ENCODE assay signal across 1 cellular context in genomic region chr10:22894714-22895113, GRCh38.
A peak's percentile ranks its signal among the peaks of the same experiment; 100 is the strongest.
TF ChIP-seq lines count a peak whose summit lies in the region.

No MANE protein-coding gene starts in this region.

TF ChIP-seq in K562, 482 proteins besides CTCF, POLR2A, EP300 and RAD21 (continued from another document and continues in another):
- TF ChIP-seq ZBTB11 (CRISPR knock-in tag; IDR thresholded peaks at IDR 0.05) (no peak), RCOR1 (IDR thresholded peaks at IDR 0.05; ENCODE audit: borderline replicate concordance in 1 of 2, low read depth in 2 of 2, low read length in 2 of 2) (peak; percentile 29 to 90; a peak in 2 of 4 replicates), ARID1B (IDR thresholded peaks at IDR 0.05) (peak; percentile 74), FOXJ3 (CRISPR knock-in tag; IDR thresholded peaks at IDR 0.05) (no peak), ZNF146 (CRISPR knock-in tag; IDR thresholded peaks at IDR 0.05; ENCODE audit: unreplicated experiment) (no peak), ZNF766 (CRISPR knock-in tag; conservative IDR thresholded peaks at IDR 0.05) (0 out of 2 replicates have a peak, but pooled peaks have one; percentile 20), SRF (CRISPR knock-in tag; IDR thresholded peaks at IDR 0.05) (peak in 1 of 2 experiments; percentile 35; a peak in 1 of 4 replicates), KAT2B (IDR thresholded peaks at IDR 0.05; ENCODE audit: low read depth, low read length) (no peak), SMAD4 (CRISPR knock-in tag; conservative IDR thresholded peaks at IDR 0.05) (no peak), ARID4B (CRISPR knock-in tag; IDR thresholded peaks at IDR 0.05) (no peak), MAZ (CRISPR knock-in tag; conservative IDR thresholded peaks at IDR 0.05 in 1 of 2, IDR thresholded peaks at IDR 0.05 in 1 of 2) (peak in 1 of 2 experiments; percentile 31; a peak in 1 of 4 replicates), TAF15 (IDR thresholded peaks at IDR 0.05; ENCODE audit: low read depth, low read length) (no peak), MBD2 (IDR thresholded peaks at IDR 0.05; ENCODE audit: borderline replicate concordance, low read depth) (peak; percentile 39; the same call in 1 of the 2 replicates), POLR2AphosphoS5 (IDR thresholded peaks at IDR 0.05; ENCODE audit: control insufficient read depth, insufficient read depth, low read depth, low read length) (no peak), KLF6 (CRISPR knock-in tag; IDR thresholded peaks at IDR 0.05; ENCODE audit: borderline replicate concordance) (no peak), KLF16 (IDR thresholded peaks at IDR 0.05) (peak; percentile 52; the same call in 1 of the 2 replicates), HNRNPLL (IDR thresholded peaks at IDR 0.05; ENCODE audit: low read depth, low read length, poor library complexity, severe bottlenecking) (peak; percentile 37), NR4A1 (CRISPR knock-in tag; IDR thresholded peaks at IDR 0.05) (no peak), NR4A1 (tag; IDR thresholded peaks at IDR 0.05) (no peak), CEBPZ (IDR thresholded peaks at IDR 0.05; ENCODE audit: borderline replicate concordance, low read depth, low read length) (no peak), NCOA1 (IDR thresholded peaks at IDR 0.05; ENCODE audit: low read depth) (no peak), SMARCE1 (IDR thresholded peaks at IDR 0.05) (0 out of 2 replicates have a peak, but pooled peaks have one; percentile 26), NRF1 (conservative IDR thresholded peaks at IDR 0.05 in 1 of 2, IDR thresholded peaks at IDR 0.05 in 1 of 2) (peak in 1 of 2 experiments; percentile 29; a peak in 1 of 4 replicates), NFYB (IDR thresholded peaks at IDR 0.05; ENCODE audit: extremely low read depth, insufficient read length) (no peak), ESRRB (CRISPR knock-in tag; IDR thresholded peaks at IDR 0.05; ENCODE audit: borderline replicate concordance) (no peak), ZNF184 (CRISPR knock-in tag; IDR thresholded peaks at IDR 0.05) (no peak), MTA2 (IDR thresholded peaks at IDR 0.05; ENCODE audit: low read depth) (peak; percentile 58; the same call in 1 of the 2 replicates), VEZF1 (CRISPR knock-in tag; IDR thresholded peaks at IDR 0.05) (peak; percentile 37; the same call in 1 of the 2 replicates), ZNF511 (CRISPR knock-in tag; IDR thresholded peaks at IDR 0.05) (no peak), NFRKB (IDR thresholded peaks at IDR 0.05; ENCODE audit: low read depth) (no peak), RFX7 (CRISPR knock-in tag; IDR thresholded peaks at IDR 0.05) (no peak), MTA3 (IDR thresholded peaks at IDR 0.05; ENCODE audit: borderline replicate concordance) (no peak), TEAD1 (CRISPR knock-in tag; IDR thresholded peaks at IDR 0.05) (no peak), ZNF197 (CRISPR knock-in tag; IDR thresholded peaks at IDR 0.05; ENCODE audit: low read depth) (no peak), MNT (conservative IDR thresholded peaks at IDR 0.05) (no peak), ATF7 (IDR thresholded peaks at IDR 0.05) (0 out of 2 replicates have a peak, but pooled peaks have one; percentile 13), BMI1 (IDR thresholded peaks at IDR 0.05; ENCODE audit: low read length) (no peak), CBX5 (IDR thresholded peaks at IDR 0.05; ENCODE audit: borderline replicate concordance, low read depth) (no peak)
- TF ChIP-seq, protein P1, sequence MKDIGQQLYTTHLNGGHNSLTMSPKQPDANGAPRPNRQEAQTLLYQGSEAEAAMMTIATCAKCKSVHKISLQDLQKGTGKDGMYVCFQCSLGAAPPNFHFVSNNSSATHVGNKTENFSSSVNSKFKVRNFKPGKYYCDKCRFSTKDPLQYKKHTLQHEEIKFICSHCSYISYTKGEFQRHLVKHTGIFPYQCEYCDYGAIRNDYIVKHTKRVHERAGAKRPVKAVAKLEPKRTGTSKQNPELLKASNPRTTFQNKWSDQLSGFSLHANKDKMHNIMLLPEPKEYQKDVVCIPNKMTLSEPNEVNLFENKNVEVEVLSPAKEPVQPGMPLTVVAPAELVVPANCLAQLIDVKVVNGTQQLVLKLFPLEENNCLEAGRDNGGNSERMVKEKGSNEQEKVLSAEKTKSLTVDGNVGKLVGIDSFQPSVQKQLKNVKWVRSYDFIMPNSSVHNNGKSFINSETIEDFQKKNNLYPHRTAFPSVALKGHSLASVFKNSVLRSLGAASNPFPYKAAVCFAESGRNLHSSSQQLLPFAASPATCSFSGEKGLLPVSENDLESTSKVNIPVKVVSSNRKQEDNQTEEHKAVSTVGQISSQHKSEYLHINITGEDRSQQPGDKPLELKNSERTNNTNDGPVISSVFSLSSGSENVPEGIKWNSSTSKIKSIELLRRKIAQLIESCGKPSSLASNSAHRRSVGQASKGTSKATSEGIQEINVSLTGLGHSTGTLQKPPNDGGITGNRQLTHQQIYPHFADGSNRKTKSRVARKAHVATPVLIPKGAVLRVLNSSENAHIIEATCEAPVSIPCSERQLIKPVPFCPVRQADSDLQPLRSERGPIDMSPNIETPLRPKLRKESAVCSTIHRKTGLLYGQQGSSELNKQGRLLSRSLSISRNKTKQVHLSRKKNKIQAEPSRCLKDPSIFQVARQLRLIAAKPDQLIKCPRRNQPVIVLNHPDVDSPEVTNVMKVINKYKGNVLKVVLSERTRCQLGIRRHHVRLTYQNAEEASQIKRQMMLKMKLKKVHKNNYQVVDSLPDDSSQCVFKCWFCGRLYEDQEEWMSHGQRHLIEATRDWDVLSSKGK (CRISPR knock-in tag; IDR thresholded peaks at IDR 0.05) = no peak
- TF ChIP-seq, protein P2, sequence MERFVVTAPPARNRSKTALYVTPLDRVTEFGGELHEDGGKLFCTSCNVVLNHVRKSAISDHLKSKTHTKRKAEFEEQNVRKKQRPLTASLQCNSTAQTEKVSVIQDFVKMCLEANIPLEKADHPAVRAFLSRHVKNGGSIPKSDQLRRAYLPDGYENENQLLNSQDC (CRISPR knock-in tag; IDR thresholded peaks at IDR 0.05) = no peak
- TF ChIP-seq, protein P3, sequence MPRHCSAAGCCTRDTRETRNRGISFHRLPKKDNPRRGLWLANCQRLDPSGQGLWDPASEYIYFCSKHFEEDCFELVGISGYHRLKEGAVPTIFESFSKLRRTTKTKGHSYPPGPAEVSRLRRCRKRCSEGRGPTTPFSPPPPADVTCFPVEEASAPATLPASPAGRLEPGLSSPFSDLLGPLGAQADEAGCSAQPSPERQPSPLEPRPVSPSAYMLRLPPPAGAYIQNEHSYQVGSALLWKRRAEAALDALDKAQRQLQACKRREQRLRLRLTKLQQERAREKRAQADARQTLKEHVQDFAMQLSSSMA (CRISPR knock-in tag; IDR thresholded peaks at IDR 0.05) = no peak
